In the genomic region with DNA sequence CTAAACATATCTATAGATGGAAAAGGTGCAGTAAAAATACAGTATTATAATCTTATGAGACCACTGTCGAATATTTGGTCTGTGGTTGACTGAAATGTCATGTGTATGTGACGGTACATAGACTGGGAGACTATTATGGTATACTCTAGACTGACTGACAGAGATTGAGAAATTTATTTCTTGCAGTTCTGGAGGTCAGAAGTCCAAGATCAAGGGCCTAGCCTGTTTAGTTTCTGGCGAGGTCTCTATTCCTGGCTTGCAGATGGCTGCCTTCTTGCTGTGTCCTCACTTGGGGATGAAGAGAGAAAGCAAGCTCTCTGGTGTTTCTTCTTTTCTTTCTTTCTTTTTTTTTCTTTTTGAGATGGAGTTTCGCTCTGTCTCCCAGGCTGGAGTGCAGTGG, we compare ENCODE assay signal across 8 cellular contexts.
"Had no signal": no experiment of that assay in that cellular context is flagged by ENCODE, and none has a peak within 500 bp of the region (broad histone marks: within the 10 kb centered on the region; RNA-seq: fewer than 3 reads in every experiment).

No MANE protein-coding gene starts in this region.

- FAIRE-seq: G401.6, GM12878, GM12891, GM12892, GM18507, GM19239 had no signal

- ATAC-seq: GM12878 had no signal

- DNase-seq: GDM1, GF-D8 had no signal

- H3K4me3 ChIP-seq: GM12878 had no signal
